In the genomic region with DNA sequence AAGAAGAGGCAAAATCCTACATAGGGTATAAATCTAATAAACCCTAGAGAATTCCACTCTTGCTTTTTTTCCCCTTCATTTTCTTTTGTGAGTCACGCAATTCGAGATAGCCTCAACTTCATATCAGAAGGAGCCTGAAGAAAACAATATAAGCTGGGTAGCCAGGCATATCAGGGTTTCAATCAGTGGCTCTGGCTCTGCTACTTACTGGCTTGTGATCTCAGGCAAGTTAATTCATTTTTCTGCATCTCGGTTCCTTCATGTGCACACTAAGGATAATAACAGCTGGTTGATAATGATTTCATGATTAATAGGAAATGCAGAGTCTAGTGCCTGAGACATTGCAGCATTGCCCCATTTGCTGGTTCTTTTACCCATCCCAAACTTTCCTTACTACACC, we compare ENCODE assay signal across 1 cellular context.
A peak's percentile ranks its signal among the peaks of the same experiment; 100 is the strongest.
TF ChIP-seq lines count a peak whose summit lies in the region.

No MANE protein-coding gene starts in this region.

TF ChIP-seq in SK-N-SH treated with all-trans-retinoic acid at 6 μM for 48 hours, 23 proteins besides CTCF, POLR2A, EP300 and RAD21 (continued from another document):
- TF ChIP-seq, protein P1, sequence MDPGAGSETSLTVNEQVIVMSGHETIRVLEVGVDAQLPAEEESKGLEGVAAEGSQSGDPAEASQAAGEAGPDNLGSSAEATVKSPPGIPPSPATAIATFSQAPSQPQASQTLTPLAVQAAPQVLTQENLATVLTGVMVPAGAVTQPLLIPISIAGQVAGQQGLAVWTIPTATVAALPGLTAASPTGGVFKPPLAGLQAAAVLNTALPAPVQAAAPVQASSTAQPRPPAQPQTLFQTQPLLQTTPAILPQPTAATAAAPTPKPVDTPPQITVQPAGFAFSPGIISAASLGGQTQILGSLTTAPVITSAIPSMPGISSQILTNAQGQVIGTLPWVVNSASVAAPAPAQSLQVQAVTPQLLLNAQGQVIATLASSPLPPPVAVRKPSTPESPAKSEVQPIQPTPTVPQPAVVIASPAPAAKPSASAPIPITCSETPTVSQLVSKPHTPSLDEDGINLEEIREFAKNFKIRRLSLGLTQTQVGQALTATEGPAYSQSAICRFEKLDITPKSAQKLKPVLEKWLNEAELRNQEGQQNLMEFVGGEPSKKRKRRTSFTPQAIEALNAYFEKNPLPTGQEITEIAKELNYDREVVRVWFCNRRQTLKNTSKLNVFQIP (CRISPR knock-in tag; IDR thresholded peaks at IDR 0.05; ENCODE audit: borderline replicate concordance, low read depth), result no peak
- TF ChIP-seq ISL1 (CRISPR knock-in tag; IDR thresholded peaks at IDR 0.05) (peak; percentile 61), ZNF565 (CRISPR knock-in tag; conservative IDR thresholded peaks at IDR 0.05; ENCODE audit: low read depth) (no peak), TCF4 (CRISPR knock-in tag; IDR thresholded peaks at IDR 0.05; ENCODE audit: borderline replicate concordance) (peak; percentile 63; the same call in 1 of the 2 replicates), ARNTL (CRISPR knock-in tag; IDR thresholded peaks at IDR 0.05; ENCODE audit: borderline replicate concordance, low read depth) (no peak)
